Comparison of ENCODE assay signal across 8 cellular contexts in the genomic region with DNA sequence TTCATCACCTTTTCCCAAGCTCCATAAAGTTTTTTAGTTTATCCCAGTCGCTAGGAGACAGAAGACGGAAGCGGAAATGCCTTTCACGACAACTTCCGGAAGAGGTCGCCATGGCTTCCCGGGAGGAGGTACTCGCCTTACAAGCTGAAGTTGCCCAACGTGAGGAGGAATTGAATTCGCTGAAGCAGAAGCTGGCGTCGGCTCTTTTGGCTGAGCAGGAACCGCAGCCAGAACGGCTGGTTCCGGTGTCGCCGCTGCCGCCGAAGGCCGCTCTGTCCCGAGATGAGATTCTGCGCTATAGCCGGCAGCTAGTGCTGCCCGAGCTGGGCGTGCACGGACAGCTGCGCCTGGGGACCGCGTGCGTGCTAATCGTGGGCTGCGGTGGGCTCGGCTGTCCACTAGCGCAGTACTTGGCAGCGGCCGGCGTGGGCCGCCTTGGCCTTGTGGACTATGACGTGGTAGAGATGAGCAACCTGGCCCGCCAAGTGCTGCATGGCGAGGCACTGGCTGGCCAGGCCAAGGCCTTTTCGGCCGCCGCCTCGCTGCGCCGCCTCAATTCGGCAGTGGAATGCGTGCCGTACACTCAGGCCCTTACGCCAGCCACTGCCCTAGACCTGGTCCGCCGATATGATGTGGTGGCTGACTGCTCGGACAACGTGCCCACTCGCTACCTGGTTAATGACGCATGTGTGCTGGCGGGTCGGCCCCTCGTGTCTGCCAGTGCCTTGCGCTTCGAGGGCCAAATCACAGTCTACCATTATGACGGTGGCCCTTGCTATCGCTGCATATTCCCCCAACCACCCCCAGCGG.
A peak's percentile ranks its signal among the peaks of the same experiment; 100 is the strongest.
DNase-seq lines count a peak whose midpoint lies in the region; ATAC-seq and FAIRE-seq lines count a peak whose summit lies in the region.

A gene with protein sequence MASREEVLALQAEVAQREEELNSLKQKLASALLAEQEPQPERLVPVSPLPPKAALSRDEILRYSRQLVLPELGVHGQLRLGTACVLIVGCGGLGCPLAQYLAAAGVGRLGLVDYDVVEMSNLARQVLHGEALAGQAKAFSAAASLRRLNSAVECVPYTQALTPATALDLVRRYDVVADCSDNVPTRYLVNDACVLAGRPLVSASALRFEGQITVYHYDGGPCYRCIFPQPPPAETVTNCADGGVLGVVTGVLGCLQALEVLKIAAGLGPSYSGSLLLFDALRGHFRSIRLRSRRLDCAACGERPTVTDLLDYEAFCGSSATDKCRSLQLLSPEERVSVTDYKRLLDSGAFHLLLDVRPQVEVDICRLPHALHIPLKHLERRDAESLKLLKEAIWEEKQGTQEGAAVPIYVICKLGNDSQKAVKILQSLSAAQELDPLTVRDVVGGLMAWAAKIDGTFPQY (plus strand): TSS at position 86 of the 810 bp plus-strand sequence. CDS start 25 bp downstream, at position 111.

- H3K4me3 Mint-ChIP-seq in memory B cell, result peak within 1 kb of the TSS; percentile 91

- peaks cover 14% of the 10 kb centered on the region for H3K4me1 Mint-ChIP-seq in memory B cell

- ATAC-seq in HG02981 (IDR thresholded peaks at IDR 0.05; ENCODE audit: unreplicated experiment) (peak; percentile 70), memory B cell (ENCODE audit: low read depth) (peak; percentile 82)

- in situ Hi-C loops in ACHN (cut with HindIII; ENCODE audit: low pct_ligation_motif_present, low pct_unique_long_range_greater_than_20kb, low sequenced_read_pairs), result no loop called here

- no peaks in the 10 kb centered on the region for H3K9me3 Mint-ChIP-seq in memory B cell

- DNase-seq in ACHN (peak; percentile 87), GM18507 (ENCODE audit: extremely low spot score, insufficient read length, low read depth) (peak; percentile 68), NCI-H82 (lab: John Stamatoyannopoulos, UW) (peak; percentile 96), memory B cell (ENCODE audit: low spot score in 2 of 2) (peak in 1 of 2 donors; percentile 71)
- peak; percentile 88 for DNase-seq in activated CD8-positive, alpha-beta memory T cell treated with anti-CD3 and anti-CD28 coated beads for 24 hours
- peak; percentile 79 for DNase-seq in effector CD4-positive, alpha-beta T cell
- peak; percentile 49 for DNase-seq in stimulated activated CD8-positive, alpha-beta memory T cell treated with anti-CD3 and anti-CD28 coated beads, Interleukin-12 subunit alpha, Interleukin-12 subunit beta, amount 100 ng/mL, for 24 hours (ENCODE audit: extremely low read depth)

- peak within 1 kb of the TSS; percentile 100 for H3K27ac Mint-ChIP-seq in memory B cell

- peak; percentile 88 for FAIRE-seq in GM18507 (lab: Jason Lieb, UNC)

- H3K36me3 Mint-ChIP-seq in memory B cell, result peaks cover 13% of the 10 kb centered on the region

- H3K27me3 Mint-ChIP-seq in memory B cell, result no peaks in the 10 kb centered on the region
